ENCODE assay signal across 32 cellular contexts in genomic region chr14:101519090-101519489, GRCh38. TPM values are rescaled to one million over a fixed set of nuclear protein-coding genes. Genes with fewer than 3 reads are reported as not detected.
DNase-seq lines count a peak whose midpoint lies in the region; ATAC-seq, FAIRE-seq and TF ChIP-seq lines count a peak whose summit lies in the region.
"Had no signal": no experiment of that assay in that cellular context is flagged by ENCODE, and none has a peak within 500 bp of the region (broad histone marks: within the 10 kb centered on the region; RNA-seq: fewer than 3 reads in every experiment).

No MANE protein-coding gene starts in this region.

- H3K36me3 ChIP-seq in Peyer's patch (no peaks in the 10 kb centered on the region), gastroesophageal sphincter (no peaks in the 10 kb centered on the region), pancreas (no peaks in the 10 kb centered on the region), tibial artery (no peaks in the 10 kb centered on the region)
- H3K36me3 ChIP-seq: brain microvascular endothelial cell, ovary, right lobe of liver, SJSA1 had no signal

- no peak overlapping the region for H3K4me3 ChIP-seq in Peyer's patch
- H3K4me3 ChIP-seq in gastroesophageal sphincter: no peak overlapping the region
- H3K4me3 ChIP-seq in pancreas: no peak overlapping the region
- no peak overlapping the region for H3K4me3 ChIP-seq in tibial artery
- H3K4me3 ChIP-seq: hepatocyte, K562, ovary, right lobe of liver, SJSA1 had no signal

- H3K9me3 ChIP-seq in Peyer's patch (peaks cover 0 to 4% (median 0%) of the 10 kb centered on the region in 4 donors), gastroesophageal sphincter (peaks cover 0 to 15% (median 0%) of the 10 kb centered on the region in 3 donors), pancreas (no peaks in the 10 kb centered on the region), tibial artery (peaks cover 0 to 6% (median 0%) of the 10 kb centered on the region in 3 donors)
- H3K9me3 ChIP-seq: ovary, right lobe of liver, SJSA1 had no signal

- CTCF ChIA-PET in activated naive CD4-positive, alpha-beta T cell treated with anti-CD3 and anti-CD28 coated beads for 36 hours (lab: Charles Lee): no interaction called here

- ATAC-seq in gastroesophageal sphincter: peak; percentile 2
- ATAC-seq in pancreas: peak in 3 of 4 donors; percentile 5 to 20 (median 18)
- no peak for ATAC-seq in GM19397 (IDR thresholded peaks at IDR 0.05; ENCODE audit: unreplicated experiment)
- ATAC-seq in stimulated activated naive B cell treated with anti-CD40 and anti-IgM and Interleukin-4, amounts not matched to agents 10 μg/mL and 1 μg/mL and 100 μg/mL, for 72 hours (replicated peaks): no peak
- ATAC-seq: activated CD8-positive, alpha-beta memory T cell treated with anti-CD3 and anti-CD28 coated beads, Interleukin-2, amount 10 ng/mL, durations not matched to agents 7 days and 5 days; activated T-cell treated with anti-CD3 and anti-CD28 coated beads, Interleukin-2, amount 50 U/mL, for 72 hours; K562; natural killer cell treated with Interleukin-12 subunit alpha and Interleukin-12 subunit beta and Interleukin-15 and Interleukin-18, amount 100 ng/mL, for 72 hours; stimulated activated naive CD8-positive, alpha-beta T cell treated with anti-CD3 and anti-CD28 coated beads, Interleukin-15, Interleukin-2, amounts not matched to agents 100 U/mL and 50 U/mL, for 24 hours; WTC11 had no signal

- H3K27me3 ChIP-seq in Peyer's patch (no peaks in the 10 kb centered on the region), gastroesophageal sphincter (peaks cover 4% of the 10 kb centered on the region), pancreas (no peaks in the 10 kb centered on the region), tibial artery (peaks cover 0 to 18% of the 10 kb centered on the region in 2 donors)
- H3K27me3 ChIP-seq: brain microvascular endothelial cell, hepatocyte, ovary, right lobe of liver, SJSA1 had no signal

- FAIRE-seq in pancreas (lab: Jason Lieb, UNC): no peak
- FAIRE-seq: K562 had no signal

- H3K4me1 ChIP-seq in Peyer's patch: peaks cover 0 to 5% (median 0%) of the 10 kb centered on the region in 4 donors
- peaks cover 0 to 34% (median 0%) of the 10 kb centered on the region in 3 donors for H3K4me1 ChIP-seq in gastroesophageal sphincter
- H3K4me1 ChIP-seq in pancreas: no peaks in the 10 kb centered on the region
- H3K4me1 ChIP-seq in tibial artery: peaks cover 0 to 14% (median 5%) of the 10 kb centered on the region in 4 donors
- H3K4me1 ChIP-seq: right lobe of liver, SJSA1 had no signal

- TF ChIP-seq POLR2A in Peyer's patch (IDR thresholded peaks at IDR 0.05) (no peak), gastroesophageal sphincter (IDR thresholded peaks at IDR 0.05) (no peak), erythroblast (IDR thresholded peaks at IDR 0.05; ENCODE audit: low read length) (no peak)

- DNase-seq in Peyer's patch: no peak
- DNase-seq in pancreas: no peak
- peak; percentile 60 to 76 for DNase-seq in tibial artery
- no peak for DNase-seq in stimulated activated naive B cell treated with anti-CD40 and anti-IgM and Interleukin-4, amounts not matched to agents 10 μg/mL and 1 μg/mL and 100 μg/mL, for 72 hours
- no peak for DNase-seq in activated naive CD4-positive, alpha-beta T cell treated with anti-CD3 and anti-CD28 coated beads for 36 hours
- no peak for DNase-seq in erythroblast (lab: John Stamatoyannopoulos, UW)
- DNase-seq: activated CD4-positive, alpha-beta T cell treated with anti-CD3 and anti-CD28 coated beads, Interleukin-2, amount 10 ng/mL, durations not matched to agents 7 days and 5 days; activated CD8-positive, alpha-beta memory T cell treated with anti-CD3 and anti-CD28 coated beads, Interleukin-2, amount 10 ng/mL, durations not matched to agents 7 days and 5 days; activated naive CD4-positive, alpha-beta T cell treated with Interleukin-2 at 50 U/mL for 16 hours; activated T-cell treated with anti-CD3 and anti-CD28 coated beads, Interleukin-2, amount 50 U/mL, for 72 hours; brain microvascular endothelial cell; COR-L47; DMS79; effector memory CD4-positive, alpha-beta T cell; foreskin melanocyte; GDM1; MM.1S; NCI-H2029 treated with DMSO at 0.1 percent for 48 hours; right lobe of liver; stimulated activated naive CD8-positive, alpha-beta T cell treated with anti-CD3 and anti-CD28 coated beads, Interleukin-15, Interleukin-2, amounts not matched to agents 100 U/mL and 50 U/mL, for 24 hours; trophoblast cell had no signal

- H3K4me3 Mint-ChIP-seq in stimulated activated naive B cell treated with anti-CD40 and anti-IgM and Interleukin-4, amounts not matched to agents 10 μg/mL and 1 μg/mL and 100 μg/mL, for 72 hours: no peak overlapping the region
- H3K4me3 Mint-ChIP-seq in activated naive CD4-positive, alpha-beta T cell treated with anti-CD3 and anti-CD28 coated beads for 36 hours: no peak overlapping the region
- H3K4me3 Mint-ChIP-seq: activated CD4-positive, alpha-beta T cell treated with anti-CD3 and anti-CD28 coated beads, Interleukin-2, amount 10 ng/mL, durations not matched to agents 7 days and 5 days; activated CD8-positive, alpha-beta memory T cell treated with anti-CD3 and anti-CD28 coated beads, Interleukin-2, amount 10 ng/mL, durations not matched to agents 7 days and 5 days; activated T-cell treated with anti-CD3 and anti-CD28 coated beads, Interleukin-2, amount 50 U/mL, for 72 hours; natural killer cell treated with Interleukin-12 subunit alpha and Interleukin-12 subunit beta and Interleukin-15 and Interleukin-18, amount 100 ng/mL, for 72 hours; WTC11 had no signal

- peaks cover 6 to 14% of the 10 kb centered on the region in 2 donors for H3K9me3 Mint-ChIP-seq in stimulated activated naive B cell treated with anti-CD40 and anti-IgM and Interleukin-4, amounts not matched to agents 10 μg/mL and 1 μg/mL and 100 μg/mL, for 72 hours
- peaks cover 8% of the 10 kb centered on the region for H3K9me3 Mint-ChIP-seq in activated naive CD4-positive, alpha-beta T cell treated with anti-CD3 and anti-CD28 coated beads for 36 hours
- H3K9me3 Mint-ChIP-seq: natural killer cell treated with Interleukin-12 subunit alpha and Interleukin-12 subunit beta and Interleukin-15 and Interleukin-18, amount 100 ng/mL, for 72 hours had no signal

- intact Hi-C loops in pancreas (cut with DNase I) (no loop called here), tibial artery (cut with DNase I; ENCODE audit: low total_unique reads) (no loop called here)
- intact Hi-C loops in activated naive CD4-positive, alpha-beta T cell treated with anti-CD3 and anti-CD28 coated beads for 36 hours (cut with micrococcal nuclease): no loop called here

- TF ChIP-seq CTCF in Peyer's patch (IDR thresholded peaks at IDR 0.05): no peak
- TF ChIP-seq CTCF in gastroesophageal sphincter (IDR thresholded peaks at IDR 0.05): no peak
- TF ChIP-seq CTCF in pancreas (IDR thresholded peaks at IDR 0.05): no peak
- TF ChIP-seq CTCF in tibial artery (IDR thresholded peaks at IDR 0.05): no peak

- H3K27ac Mint-ChIP-seq in stimulated activated naive B cell treated with anti-CD40 and anti-IgM and Interleukin-4, amounts not matched to agents 10 μg/mL and 1 μg/mL and 100 μg/mL, for 72 hours: no peak overlapping the region
- no peak overlapping the region for H3K27ac Mint-ChIP-seq in activated naive CD4-positive, alpha-beta T cell treated with anti-CD3 and anti-CD28 coated beads for 36 hours
- H3K27ac Mint-ChIP-seq: activated CD4-positive, alpha-beta T cell treated with anti-CD3 and anti-CD28 coated beads, Interleukin-2, amount 10 ng/mL, durations not matched to agents 7 days and 5 days; activated CD8-positive, alpha-beta memory T cell treated with anti-CD3 and anti-CD28 coated beads, Interleukin-2, amount 10 ng/mL, durations not matched to agents 7 days and 5 days; activated T-cell treated with anti-CD3 and anti-CD28 coated beads, Interleukin-2, amount 50 U/mL, for 72 hours; natural killer cell treated with Interleukin-12 subunit alpha and Interleukin-12 subunit beta and Interleukin-15 and Interleukin-18, amount 100 ng/mL, for 72 hours; WTC11 had no signal

- WGBS in gastroesophageal sphincter (ENCODE audit: low coverage in 1 of 2), 2 donors: 61 to 92% methylated on average over 2 to 3 of the region's 7 CpGs
- 63 to 74% methylated on average over 7 of the region's 7 CpGs for WGBS in pancreas, 2 donors

- no peak for TF ChIP-seq EP300 in gastroesophageal sphincter (IDR thresholded peaks at IDR 0.05)

- no peaks in the 10 kb centered on the region for H3K4me1 Mint-ChIP-seq in stimulated activated naive B cell treated with anti-CD40 and anti-IgM and Interleukin-4, amounts not matched to agents 10 μg/mL and 1 μg/mL and 100 μg/mL, for 72 hours
- H3K4me1 Mint-ChIP-seq in activated naive CD4-positive, alpha-beta T cell treated with anti-CD3 and anti-CD28 coated beads for 36 hours (ENCODE audit: low read depth): no peaks in the 10 kb centered on the region
- H3K4me1 Mint-ChIP-seq: activated CD4-positive, alpha-beta T cell treated with anti-CD3 and anti-CD28 coated beads, Interleukin-2, amount 10 ng/mL, durations not matched to agents 7 days and 5 days; activated CD8-positive, alpha-beta memory T cell treated with anti-CD3 and anti-CD28 coated beads, Interleukin-2, amount 10 ng/mL, durations not matched to agents 7 days and 5 days had no signal

- no peaks in the 10 kb centered on the region for H3K27me3 Mint-ChIP-seq in stimulated activated naive B cell treated with anti-CD40 and anti-IgM and Interleukin-4, amounts not matched to agents 10 μg/mL and 1 μg/mL and 100 μg/mL, for 72 hours
- no peaks in the 10 kb centered on the region for H3K27me3 Mint-ChIP-seq in activated naive CD4-positive, alpha-beta T cell treated with anti-CD3 and anti-CD28 coated beads for 36 hours (ENCODE audit: low read depth)
- H3K27me3 Mint-ChIP-seq: activated CD4-positive, alpha-beta T cell treated with anti-CD3 and anti-CD28 coated beads, Interleukin-2, amount 10 ng/mL, durations not matched to agents 7 days and 5 days; activated CD8-positive, alpha-beta memory T cell treated with anti-CD3 and anti-CD28 coated beads, Interleukin-2, amount 10 ng/mL, durations not matched to agents 7 days and 5 days had no signal

- peak overlapping the region in 3 of 4 donors; percentile 19 to 43 (median 42) for H3K27ac ChIP-seq in Peyer's patch
- no peak overlapping the region for H3K27ac ChIP-seq in gastroesophageal sphincter
- no peak overlapping the region for H3K27ac ChIP-seq in pancreas
- H3K27ac ChIP-seq in tibial artery: peak overlapping the region; percentile 44 to 57
- H3K27ac ChIP-seq: brain microvascular endothelial cell, hepatocyte, ovary, right lobe of liver, SJSA1 had no signal

- peaks cover 4 to 5% of the 10 kb centered on the region in 2 donors for H3K36me3 Mint-ChIP-seq in stimulated activated naive B cell treated with anti-CD40 and anti-IgM and Interleukin-4, amounts not matched to agents 10 μg/mL and 1 μg/mL and 100 μg/mL, for 72 hours
- no peaks in the 10 kb centered on the region for H3K36me3 Mint-ChIP-seq in activated naive CD4-positive, alpha-beta T cell treated with anti-CD3 and anti-CD28 coated beads for 36 hours (ENCODE audit: low read depth)
- H3K36me3 Mint-ChIP-seq: activated CD8-positive, alpha-beta memory T cell treated with anti-CD3 and anti-CD28 coated beads, Interleukin-2, amount 10 ng/mL, durations not matched to agents 7 days and 5 days; natural killer cell treated with Interleukin-12 subunit alpha and Interleukin-12 subunit beta and Interleukin-15 and Interleukin-18, amount 100 ng/mL, for 72 hours had no signal

RNA-seq across cellular contexts. Expression of gene DIO3, which starts 42.2 kb away (rescaled TPM):
- total RNA-seq in Peyer's patch (1 to 10 TPM in 1 of 4 donors, under 1 TPM in 1, not detected in 2; 0.40 to 1.7 TPM), gastroesophageal sphincter (1 to 10 TPM in 2 of 4 donors, under 1 TPM in 2; 0.52 to 2.6 (median 1.2) TPM), pancreas (1 to 10 TPM in 2 of 6 donors, under 1 TPM in 4; 0.12 to 2.1 (median 0.75) TPM)
- polyA plus RNA-seq in pancreas: under 1 TPM; 0.82 to 0.95 TPM
- not detected for total RNA-seq in activated naive CD4-positive, alpha-beta T cell treated with anti-CD3 and anti-CD28 coated beads for 36 hours
- total RNA-seq: activated CD4-positive, alpha-beta T cell treated with anti-CD3 and anti-CD28 coated beads, Interleukin-2, amount 10 ng/mL, durations not matched to agents 7 days and 5 days; activated CD8-positive, alpha-beta memory T cell treated with anti-CD3 and anti-CD28 coated beads, Interleukin-2, amount 10 ng/mL, durations not matched to agents 7 days and 5 days; activated T-cell treated with anti-CD3 and anti-CD28 coated beads, Interleukin-2, amount 50 U/mL, for 72 hours; epithelial cell of proximal tubule; HT1080; K562; natural killer cell treated with Interleukin-12 subunit alpha and Interleukin-12 subunit beta and Interleukin-15 and Interleukin-18, amount 100 ng/mL, for 72 hours; SJSA1 had no signal
- polyA plus RNA-seq: AG04450, K562 had no signal

Comparison
In these comparisons a context has a peak if more than half of its experiments do, and no peak if none do; other contexts are left out.
1. DNase-seq: peak in tibial artery (2 of 2); none in Peyer's patch (0 of 3), pancreas (0 of 6), stimulated activated naive B cell treated with anti-CD40 and anti-IgM and Interleukin-4, amounts not matched to agents 10 μg/mL and 1 μg/mL and 100 μg/mL, for 72 hours (single experiment), activated naive CD4-positive, alpha-beta T cell treated with anti-CD3 and anti-CD28 coated beads for 36 hours (single experiment) and erythroblast (0 of 2).
2. H3K27ac ChIP-seq: peak in Peyer's patch (3 of 4) and tibial artery (2 of 2); none in gastroesophageal sphincter (0 of 4) and pancreas (0 of 4).
3. ATAC-seq: peak in gastroesophageal sphincter (single experiment) and pancreas (3 of 4); none in GM19397 (single experiment) and stimulated activated naive B cell treated with anti-CD40 and anti-IgM and Interleukin-4, amounts not matched to agents 10 μg/mL and 1 μg/mL and 100 μg/mL, for 72 hours (0 of 2).